ENCODE assay signal across 17 cellular contexts in the genomic region with DNA sequence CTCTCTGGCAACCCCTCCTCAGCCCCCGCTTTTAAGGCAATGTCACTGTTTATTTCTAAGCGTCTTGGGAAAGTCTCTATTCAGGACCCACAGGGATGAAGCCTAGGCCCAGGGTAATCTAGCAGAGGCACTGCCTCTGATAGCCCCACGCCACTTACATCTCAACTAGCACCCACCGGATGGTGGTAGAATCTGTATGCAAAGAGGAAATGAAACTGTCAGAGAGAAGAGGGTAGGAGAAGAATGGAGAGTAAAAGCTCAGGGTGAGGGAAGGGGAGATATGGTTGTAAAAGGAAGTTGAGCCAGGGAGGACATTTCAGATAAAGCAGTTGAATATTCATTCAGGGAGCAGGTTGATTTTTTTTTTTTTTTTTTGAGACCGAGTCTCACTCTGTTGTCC. TPM values are rescaled to one million over a fixed set of nuclear protein-coding genes. Genes with fewer than 3 reads are reported as not detected.
A peak's percentile ranks its signal among the peaks of the same experiment; 100 is the strongest.
DNase-seq lines count a peak whose midpoint lies in the region; ATAC-seq lines count a peak whose summit lies in the region.
"Had no signal": no experiment of that assay in that cellular context is flagged by ENCODE, and none has a peak within 500 bp of the region (broad histone marks: within the 10 kb centered on the region; RNA-seq: fewer than 3 reads in every experiment).

No MANE protein-coding gene starts in this region.

- H2AK5ac ChIP-seq in mesenchymal stem cell (ENCODE audit: low read length, severe bottlenecking), result no peak overlapping the region

- H3K4me1 Mint-ChIP-seq in activated T-helper 1 cell treated with anti-CD3 and anti-CD28 coated beads, Interleukin-12 subunit alpha, Interleukin-12 subunit beta, Interleukin-2, Interleukin-4 antibody, amounts not matched to agents 30 ng/mL and 10 ng/mL and 1 ng/mL, durations not matched to agents 14 hours and 24 hours and 36 hours (ENCODE audit: low read depth), result no peaks in the 10 kb centered on the region
- H3K4me1 Mint-ChIP-seq: immature natural killer cell had no signal

- no peak overlapping the region for H3K9ac ChIP-seq in mesenchymal stem cell (ENCODE audit: low read length)

- H3K9me3 Mint-ChIP-seq in activated T-helper 1 cell treated with anti-CD3 and anti-CD28 coated beads, Interleukin-12 subunit alpha, Interleukin-12 subunit beta, Interleukin-2, Interleukin-4 antibody, amounts not matched to agents 30 ng/mL and 10 ng/mL and 1 ng/mL, durations not matched to agents 14 hours and 24 hours and 36 hours, result peaks cover 11% of the 10 kb centered on the region

- peaks cover 44% of the 10 kb centered on the region for H3K27me3 Mint-ChIP-seq in activated T-helper 1 cell treated with anti-CD3 and anti-CD28 coated beads, Interleukin-12 subunit alpha, Interleukin-12 subunit beta, Interleukin-2, Interleukin-4 antibody, amounts not matched to agents 30 ng/mL and 10 ng/mL and 1 ng/mL, durations not matched to agents 14 hours and 24 hours and 36 hours (ENCODE audit: insufficient read depth)

- WGBS in mesenchymal stem cell, result 83% methylated on average over 4 of the region's 5 CpGs

- intact Hi-C loops in activated T-helper 1 cell treated with anti-CD3 and anti-CD28 coated beads, Interleukin-12 subunit alpha, Interleukin-12 subunit beta, Interleukin-2, Interleukin-4 antibody, amounts not matched to agents 30 ng/mL and 10 ng/mL and 1 ng/mL, durations not matched to agents 14 hours and 24 hours and 36 hours (cut with micrococcal nuclease), result no loop called here

- H2BK120ac ChIP-seq in mesenchymal stem cell (ENCODE audit: low read depth, low read length), result no peak overlapping the region

- no peak overlapping the region for H3K18ac ChIP-seq in mesenchymal stem cell (ENCODE audit: low read depth in 1 of 2, low read length in 2 of 2)

- no peak overlapping the region for H3K4me3 ChIP-seq in mesenchymal stem cell (ENCODE audit: insufficient read depth in 1 of 2, low read depth in 1 of 2, low read length in 2 of 2)
- H3K4me3 ChIP-seq: psoas muscle, uterus had no signal

- H3K36me3 ChIP-seq in mesenchymal stem cell (ENCODE audit: control insufficient read depth in 1 of 2, insufficient read depth in 2 of 2, low read depth in 1 of 2, low read length in 2 of 2), result no peaks in the 10 kb centered on the region
- H3K36me3 ChIP-seq: uterus had no signal

- no peak overlapping the region for H4K91ac ChIP-seq in mesenchymal stem cell (ENCODE audit: low read length)

- no peak overlapping the region for H3K4me3 Mint-ChIP-seq in activated T-helper 1 cell treated with anti-CD3 and anti-CD28 coated beads, Interleukin-12 subunit alpha, Interleukin-12 subunit beta, Interleukin-2, Interleukin-4 antibody, amounts not matched to agents 30 ng/mL and 10 ng/mL and 1 ng/mL, durations not matched to agents 14 hours and 24 hours and 36 hours
- H3K4me3 Mint-ChIP-seq: activated T-helper 17 cell treated with anti-CD3 and anti-CD28 coated beads, Interleukin-2, amount 50 U/mL, for 72 hours; immature natural killer cell had no signal

- H3K79me1 ChIP-seq in mesenchymal stem cell (replicated peaks; ENCODE audit: low read length, poor library complexity, severe bottlenecking), result no peaks in the 10 kb centered on the region

- peak; percentile 73 for ATAC-seq in GM18502 (IDR thresholded peaks at IDR 0.05; ENCODE audit: poor library complexity, unreplicated experiment)
- ATAC-seq in GM19463 (IDR thresholded peaks at IDR 0.05; ENCODE audit: unreplicated experiment), result peak; percentile 56
- ATAC-seq in HG03432 (IDR thresholded peaks at IDR 0.05; ENCODE audit: unreplicated experiment), result peak; percentile 81
- no peak for ATAC-seq in HG02840 (IDR thresholded peaks at IDR 0.05; ENCODE audit: low FRiP score, unreplicated experiment)
- ATAC-seq: activated T-helper 17 cell treated with anti-CD3 and anti-CD28 coated beads, Interleukin-2, amount 50 U/mL, for 72 hours; psoas muscle had no signal

- no peak overlapping the region for H2BK12ac ChIP-seq in mesenchymal stem cell (ENCODE audit: low read length in 2 of 2)

- H2AFZ ChIP-seq in mesenchymal stem cell (ENCODE audit: low read depth, low read length), result no peak overlapping the region

- H3K27me3 ChIP-seq in mesenchymal stem cell (ENCODE audit: control insufficient read depth in 1 of 2, insufficient read depth in 1 of 2, low read length in 2 of 2), result peaks cover 32 to 65% of the 10 kb centered on the region in 2 experiments
- H3K27me3 ChIP-seq: uterus had no signal

- peak; percentile 82 for DNase-seq in SIG-M5 treated with dmso at 0.1 percent for 504 hours (lab: John Stamatoyannopoulos, UW; ENCODE audit: unreplicated experiment)
- DNase-seq in DMS53 treated with DMSO at 0.1 percent for 48 hours (lab: John Stamatoyannopoulos, UW; ENCODE audit: unreplicated experiment), result no peak
- DNase-seq in activated T-helper 1 cell treated with anti-CD3 and anti-CD28 coated beads, Interleukin-12 subunit alpha, Interleukin-12 subunit beta, Interleukin-2, Interleukin-4 antibody, amounts not matched to agents 30 ng/mL and 10 ng/mL and 1 ng/mL, durations not matched to agents 14 hours and 24 hours and 36 hours (ENCODE audit: low spot score), result no peak
- DNase-seq in mesenchymal stem cell, result no peak
- DNase-seq: activated CD4-positive, alpha-beta T cell treated with anti-CD3 and anti-CD28 coated beads for 48 hours; effector CD4-positive, alpha-beta T cell; immature natural killer cell; NCI-H187 treated with DMSO at 0.1 percent for 48 hours; psoas muscle; uterus had no signal

- H3K9me3 ChIP-seq in mesenchymal stem cell (ENCODE audit: control insufficient read depth, low read length), result peaks cover 11% of the 10 kb centered on the region
- H3K9me3 ChIP-seq: psoas muscle, uterus had no signal

- no peak overlapping the region for H3K27ac Mint-ChIP-seq in activated T-helper 1 cell treated with anti-CD3 and anti-CD28 coated beads, Interleukin-12 subunit alpha, Interleukin-12 subunit beta, Interleukin-2, Interleukin-4 antibody, amounts not matched to agents 30 ng/mL and 10 ng/mL and 1 ng/mL, durations not matched to agents 14 hours and 24 hours and 36 hours
- H3K27ac Mint-ChIP-seq: activated T-helper 17 cell treated with anti-CD3 and anti-CD28 coated beads, Interleukin-2, amount 50 U/mL, for 72 hours; brain; immature natural killer cell had no signal

- no peak overlapping the region for H4K8ac ChIP-seq in mesenchymal stem cell (ENCODE audit: low read length)

- no peaks in the 10 kb centered on the region for H3K36me3 Mint-ChIP-seq in activated T-helper 1 cell treated with anti-CD3 and anti-CD28 coated beads, Interleukin-12 subunit alpha, Interleukin-12 subunit beta, Interleukin-2, Interleukin-4 antibody, amounts not matched to agents 30 ng/mL and 10 ng/mL and 1 ng/mL, durations not matched to agents 14 hours and 24 hours and 36 hours (ENCODE audit: low read depth)
- H3K36me3 Mint-ChIP-seq: immature natural killer cell had no signal

- H3K4ac ChIP-seq in mesenchymal stem cell (ENCODE audit: low read depth in 1 of 2, low read length in 2 of 2), result no peak overlapping the region

- H3K14ac ChIP-seq in mesenchymal stem cell (ENCODE audit: low read length in 2 of 2), result no peak overlapping the region

- H2BK5ac ChIP-seq in mesenchymal stem cell (ENCODE audit: low read depth, low read length, poor library complexity, severe bottlenecking), result no peak overlapping the region

- no peak overlapping the region for H3K23ac ChIP-seq in mesenchymal stem cell (ENCODE audit: low read length in 2 of 2)

- H3K27ac ChIP-seq in mesenchymal stem cell (ENCODE audit: low read length, poor library complexity, severe bottlenecking), result no peak overlapping the region
- H3K27ac ChIP-seq: psoas muscle, uterus had no signal

- no peak overlapping the region for H2BK15ac ChIP-seq in mesenchymal stem cell (ENCODE audit: low read depth, poor library complexity, severe bottlenecking)

- peaks cover 3% of the 10 kb centered on the region for H3K4me1 ChIP-seq in mesenchymal stem cell (ENCODE audit: control insufficient read depth, insufficient read depth, low read depth, low read length)
- H3K4me1 ChIP-seq: psoas muscle, uterus had no signal

- H3K4me2 ChIP-seq in mesenchymal stem cell (ENCODE audit: low read length, poor library complexity, severe bottlenecking), result no peak overlapping the region

RNA-seq across cellular contexts. Expression of gene FRRS1L, which starts 3.0 kb away (rescaled TPM):
- total RNA-seq in activated T-helper 1 cell treated with anti-CD3 and anti-CD28 coated beads, Interleukin-12 subunit alpha, Interleukin-12 subunit beta, Interleukin-2, Interleukin-4 antibody, amounts not matched to agents 30 ng/mL and 10 ng/mL and 1 ng/mL, durations not matched to agents 14 hours and 24 hours and 36 hours, result not detected in 2 replicates
- not detected for polyA plus RNA-seq in mesenchymal stem cell (2013, experiment 1 of 2)
- polyA plus RNA-seq in mesenchymal stem cell (2013, experiment 2 of 2), result 0.01 TPM
- total RNA-seq: activated T-helper 17 cell treated with anti-CD3 and anti-CD28 coated beads, Interleukin-2, amount 50 U/mL, for 72 hours; fibroblast of villous mesenchyme had no signal
- polyA plus RNA-seq: immature natural killer cell had no signal

RNA-seq across cellular contexts. Expression of gene TMEM245, which starts 44.3 kb away (rescaled TPM):
- 26.9 and 29.4 TPM in 2 replicates for total RNA-seq in activated T-helper 1 cell treated with anti-CD3 and anti-CD28 coated beads, Interleukin-12 subunit alpha, Interleukin-12 subunit beta, Interleukin-2, Interleukin-4 antibody, amounts not matched to agents 30 ng/mL and 10 ng/mL and 1 ng/mL, durations not matched to agents 14 hours and 24 hours and 36 hours
- 37.3 TPM for polyA plus RNA-seq in mesenchymal stem cell (2013, experiment 1 of 2)
- polyA plus RNA-seq in mesenchymal stem cell (2013, experiment 2 of 2), result 38.3 TPM
